Comparison of ENCODE assay signal across 8 cellular contexts in genomic region chr3:182981038-182981380, GRCh38. TPM values are rescaled to one million over a fixed set of nuclear protein-coding genes. Genes with fewer than 3 reads are reported as not detected.
DNase-seq lines count a peak whose midpoint lies in the region; ATAC-seq, FAIRE-seq and TF ChIP-seq lines count a peak whose summit lies in the region.

No MANE protein-coding gene starts in this region.

- no peak for TF ChIP-seq EP300 in A549 (IDR thresholded peaks at IDR 0.05)

- no peak for TF ChIP-seq CTCF in A549 (IDR thresholded peaks at IDR 0.05)
- no peak for TF ChIP-seq CTCF in chondrocyte (IDR thresholded peaks at IDR 0.05)

- H3K27ac ChIP-seq in A549: peak overlapping the region; percentile 98 to 99

- H3K4me3 ChIP-seq in A549: peak overlapping the region; percentile 99
- H3K4me3 ChIP-seq in mucosa of stomach (ENCODE audit: low read length): no peak overlapping the region

- TF ChIP-seq RAD21 in A549 (conservative IDR thresholded peaks at IDR 0.05 in 1 of 2, IDR thresholded peaks at IDR 0.05 in 1 of 2): no peak

- CTCF ChIA-PET in A549 (lab: Yijun Ruan, JAX): interaction anchor here (1.1 kb wide), 1 partner anchor 20 kb away, joined by 3 read pairs; no protein-coding TSS in a partner anchor

- ATAC-seq in A549 (peak in 1 of 2 experiments; percentile 10; a peak in 1 of 6 replicates), HG03432 (IDR thresholded peaks at IDR 0.05; ENCODE audit: unreplicated experiment) (peak; percentile 1), GM18519 (IDR thresholded peaks at IDR 0.05; ENCODE audit: low FRiP score, unreplicated experiment) (no peak)

- no peaks in the 10 kb centered on the region for H3K9me3 Mint-ChIP-seq in chondrocyte (ENCODE audit: low read depth)

- POLR2A ChIA-PET in A549 (lab: Yijun Ruan, JAX): no interaction called here

- H3K9me3 ChIP-seq in A549 (no peaks in the 10 kb centered on the region), mucosa of stomach (ENCODE audit: control insufficient read depth, low read length) (no peaks in the 10 kb centered on the region)

- FAIRE-seq in A549 (lab: Jason Lieb, UNC): no peak

- H3K27ac Mint-ChIP-seq in chondrocyte (ENCODE audit: unreplicated experiment): peak overlapping the region; percentile 56

- no peaks in the 10 kb centered on the region for H3K27me3 ChIP-seq in mucosa of stomach (ENCODE audit: control insufficient read depth, insufficient read depth, low read length)

- H3K36me3 ChIP-seq in mucosa of stomach (ENCODE audit: control insufficient read depth, insufficient read depth, low read length): no peaks in the 10 kb centered on the region

- no peak for TF ChIP-seq POLR2A in A549 (IDR thresholded peaks at IDR 0.05; ENCODE audit: low read length)

- H3K4me2 ChIP-seq in A549: peak overlapping the region; percentile 94

- 100% methylated on average over 6 of the region's 10 CpGs for WGBS in A549 (ENCODE audit: missing lambda C conversion rate)

- H3K36me3 Mint-ChIP-seq in chondrocyte (ENCODE audit: low read depth): no peaks in the 10 kb centered on the region

- H3K27me3 Mint-ChIP-seq in chondrocyte (ENCODE audit: low read depth): no peaks in the 10 kb centered on the region

- H3K4me1 ChIP-seq in A549 (peaks cover 15% of the 10 kb centered on the region; the same call in 1 of the 3 replicates), mucosa of stomach (ENCODE audit: control insufficient read depth, insufficient read depth, low read length) (no peaks in the 10 kb centered on the region)

- peak overlapping the region; percentile 73 for H3K4me3 Mint-ChIP-seq in chondrocyte (ENCODE audit: unreplicated experiment)

- DNase-seq in A549 (ENCODE audit: low read depth in 1 of 2, low spot score in 1 of 2) (no peak), chondrocyte (ENCODE audit: low spot score) (no peak), iPS-NIHi11 (ENCODE audit: low spot score) (no peak), COLO829 (ENCODE audit: low spot score) (no peak), Kasumi-1 (lab: John Stamatoyannopoulos, UW) (no peak)

- peak overlapping the region; percentile 67 for H3K9ac ChIP-seq in mucosa of stomach (ENCODE audit: low read length)

- peaks cover 25% of the 10 kb centered on the region for H3K4me1 Mint-ChIP-seq in chondrocyte (ENCODE audit: low read depth)

TF ChIP-seq in A549, 52 proteins besides CTCF, POLR2A, EP300 and RAD21:
- TF ChIP-seq MAFK (IDR thresholded peaks at IDR 0.05; ENCODE audit: partially characterized antibody): no peak
- TF ChIP-seq CHD2 (IDR thresholded peaks at IDR 0.05; ENCODE audit: low read length, partially characterized antibody): no peak
- TF ChIP-seq FOSB (CRISPR knock-in tag; IDR thresholded peaks at IDR 0.05): no peak
- no peak for TF ChIP-seq MAX (IDR thresholded peaks at IDR 0.05)
- no peak for TF ChIP-seq ESRRA (IDR thresholded peaks at IDR 0.05; ENCODE audit: borderline replicate concordance, low read length)
- TF ChIP-seq EHMT2 (IDR thresholded peaks at IDR 0.05; ENCODE audit: low read depth): no peak
- no peak for TF ChIP-seq HDAC2 (IDR thresholded peaks at IDR 0.05)
- no peak for TF ChIP-seq HOXB5 (CRISPR knock-in tag; IDR thresholded peaks at IDR 0.05)
- no peak for TF ChIP-seq ZSCAN20 (CRISPR knock-in tag; IDR thresholded peaks at IDR 0.05)
- TF ChIP-seq SMC3 (IDR thresholded peaks at IDR 0.05): no peak
- no peak for TF ChIP-seq TP53 (CRISPR knock-in tag; IDR thresholded peaks at IDR 0.05)
- TF ChIP-seq RNF2 (IDR thresholded peaks at IDR 0.05; ENCODE audit: borderline replicate concordance, low read depth): no peak

RNA-seq across cellular contexts. Expression of gene DCUN1D1, which starts 0.7 kb away (rescaled TPM):
- 32.6 and 34.4 TPM in 2 replicates for polyA plus RNA-seq in A549 (2011; rRNA removed)
- 3.5 and 3.8 TPM in 2 replicates for polyA plus RNA-seq in A549 (2012; cell fraction: cytosol; rRNA removed)
- 1.1 and 2.2 TPM in 2 replicates for polyA plus RNA-seq in A549 (2012; cell fraction: nucleus; rRNA removed)
- polyA plus RNA-seq in A549 (2017; fragmentation: RNase III; extraction: RNeasy Plus Mini Kit Qiagen cat#74134 plus additional on column Dnase treatment): 17.4 to 20.3 TPM (median 20.2 TPM) in 3 replicates
- 22.3 and 27.2 TPM in 2 replicates for polyA minus RNA-seq in A549 (2011; rRNA and poly(A)+ RNA removed)
- total RNA-seq in chondrocyte: 48.1 to 53.5 TPM (median 52.6 TPM) in 3 replicates
